In genomic region chr11:94727766-94728165, GRCh38 we compare ENCODE assay signal across 11 cellular contexts. TPM values are rescaled to one million over a fixed set of nuclear protein-coding genes. Genes with fewer than 3 reads are reported as not detected.
DNase-seq lines count a peak whose midpoint lies in the region; ATAC-seq and TF ChIP-seq lines count a peak whose summit lies in the region.
"Had no signal": no experiment of that assay in that cellular context is flagged by ENCODE, and none has a peak within 500 bp of the region (broad histone marks: within the 10 kb centered on the region; RNA-seq: fewer than 3 reads in every experiment).

No MANE protein-coding gene starts in this region.

- H3K4me1 ChIP-seq in mammary epithelial cell (ENCODE audit: insufficient read depth, low read length) (peaks cover 68% of the 10 kb centered on the region), RWPE2 (ENCODE audit: insufficient read depth, poor library complexity, severe bottlenecking) (peaks cover 37% of the 10 kb centered on the region), thyroid gland (peaks cover 0 to 8% of the 10 kb centered on the region in 2 donors)

- TF ChIP-seq POLR2A in thyroid gland (IDR thresholded peaks at IDR 0.05), result no peak

- ATAC-seq in RWPE2 (ENCODE audit: low read depth), result no peak
- no peak for ATAC-seq in HG02763 (IDR thresholded peaks at IDR 0.05; ENCODE audit: unreplicated experiment)
- ATAC-seq: A549, K562 had no signal

- POLR2A ChIA-PET in MCF 10A (lab: Yijun Ruan, JAX), result no interaction called here

- intact Hi-C loops in mammary epithelial cell (cut with micrococcal nuclease), result no loop called here
- intact Hi-C loops in MCF 10A (cut with micrococcal nuclease), result loop anchor here (2.0 kb wide), 1 partner anchor 21 kb away; no protein-coding TSS in a partner anchor
- intact Hi-C loops in thyroid gland (cut with DNase I), result no loop called here

- no peak overlapping the region for H3K9ac ChIP-seq in mammary epithelial cell (ENCODE audit: insufficient read depth, low read length)

- in situ Hi-C loops in mammary epithelial cell (cut with MboI; ENCODE audit: low sequenced_read_pairs in 2 of 2), result no loop called here

- peaks cover 44% of the 10 kb centered on the region for H3K4me1 Mint-ChIP-seq in MCF 10A (ENCODE audit: insufficient read depth, unreplicated experiment)

- H3K27ac ChIP-seq in mammary epithelial cell (ENCODE audit: insufficient read depth, low read depth, low read length) (no peak overlapping the region), RWPE2 (ENCODE audit: poor library complexity, severe bottlenecking) (peak overlapping the region; percentile 95), thyroid gland (no peak overlapping the region)
- H3K27ac ChIP-seq: A549 had no signal

- H3K9me3 ChIP-seq in mammary epithelial cell (replicated peaks; ENCODE audit: insufficient read depth, low read length) (no peaks in the 10 kb centered on the region), RWPE2 (ENCODE audit: severe bottlenecking) (no peaks in the 10 kb centered on the region), thyroid gland (no peaks in the 10 kb centered on the region)
- H3K9me3 ChIP-seq: A549 had no signal

- H3K36me3 ChIP-seq in mammary epithelial cell (ENCODE audit: insufficient read depth, low read length) (peaks cover 16% of the 10 kb centered on the region), RWPE2 (ENCODE audit: low read depth) (peaks cover 18% of the 10 kb centered on the region; the same call in 1 of the 2 replicates), thyroid gland (no peaks in the 10 kb centered on the region)

- CTCF ChIA-PET in mammary epithelial cell (lab: Charles Lee; ENCODE audit: low non-redundant PET), result no interaction called here
- CTCF ChIA-PET in MCF 10A (lab: Yijun Ruan, JAX), result interaction anchor here (1.0 to 1.9 kb wide), 2 partner anchors 15 to 21 kb away, joined by 3 to 10 read pairs; no protein-coding TSS in a partner anchor

- 60% methylated on average over 1 of the region's 1 CpG for WGBS in mammary epithelial cell (ENCODE audit: low coverage, missing lambda C conversion rate)
- 75 to 95% methylated on average over 1 of the region's 1 CpG for WGBS in thyroid gland, 2 donors

- peaks cover 80% of the 10 kb centered on the region for H3K79me2 ChIP-seq in mammary epithelial cell (ENCODE audit: insufficient read depth, low read length)

- H3K27me3 ChIP-seq in mammary epithelial cell (ENCODE audit: insufficient read depth, low read length) (no peaks in the 10 kb centered on the region), RWPE2 (ENCODE audit: insufficient read depth, poor library complexity, severe bottlenecking) (no peaks in the 10 kb centered on the region), thyroid gland (no peaks in the 10 kb centered on the region)

- H3K27ac Mint-ChIP-seq in MCF 10A (ENCODE audit: low read depth, unreplicated experiment), result no peak overlapping the region

- H3K4me3 Mint-ChIP-seq in MCF 10A (ENCODE audit: unreplicated experiment), result no peak overlapping the region

- no peak for DNase-seq in mammary epithelial cell
- DNase-seq in MCF 10A (ENCODE audit: unreplicated experiment), result no peak
- DNase-seq in NCI-H1694 treated with DMSO at 0.1 percent for 48 hours (lab: John Stamatoyannopoulos, UW), result peak; percentile 17
- no peak for DNase-seq in RWPE2 (ENCODE audit: low spot score)
- DNase-seq in thyroid gland, result no peak
- no peak for DNase-seq in hepatic stellate cell (ENCODE audit: low spot score)
- DNase-seq: C1 segment of cervical spinal cord, NCI-H524 treated with DMSO at 0.1 percent for 48 hours had no signal

- H3K4me3 ChIP-seq in mammary epithelial cell (replicated peaks in 1 of 3; ENCODE audit: insufficient read depth in 1 of 3, low read depth in 2 of 3, low read length in 3 of 3) (no peak overlapping the region), RWPE2 (ENCODE audit: severe bottlenecking) (no peak overlapping the region), thyroid gland (replicated peaks in 1 of 3) (no peak overlapping the region)
- H3K4me3 ChIP-seq: A549, K562 had no signal

- peak overlapping the region; percentile 44 for H3K4me2 ChIP-seq in mammary epithelial cell (ENCODE audit: insufficient read depth, low read depth, low read length)
- H3K4me2 ChIP-seq: A549 had no signal

- no peaks in the 10 kb centered on the region for H4K20me1 ChIP-seq in mammary epithelial cell (ENCODE audit: insufficient read depth, low read length)

- no TSS peak for BruUV-seq in mammary epithelial cell (replicated peaks; lab: Mats Ljungman, UMichigan)
- no TSS peak for BruUV-seq in MCF 10A (replicated peaks; lab: Mats Ljungman, UMichigan)

- no peaks in the 10 kb centered on the region for H3K27me3 Mint-ChIP-seq in MCF 10A (ENCODE audit: insufficient read depth, unreplicated experiment)

- no peak for TF ChIP-seq CTCF in mammary epithelial cell (conservative IDR thresholded peaks at IDR 0.05 in 1 of 2, IDR thresholded peaks at IDR 0.05 in 1 of 2; ENCODE audit: extremely low read depth in 1 of 2, insufficient read depth in 1 of 2, low read depth in 1 of 2, low read length in 2 of 2)
- no peak for TF ChIP-seq CTCF in MCF 10A (IDR thresholded peaks at IDR 0.05; ENCODE audit: unreplicated experiment)
- TF ChIP-seq CTCF in RWPE2 (IDR thresholded peaks at IDR 0.05; ENCODE audit: poor library complexity, severe bottlenecking), result no peak
- no peak for TF ChIP-seq CTCF in thyroid gland (IDR thresholded peaks at IDR 0.05)

- dilution Hi-C loops in mammary epithelial cell (cut with HindIII; ENCODE audit: low sequenced_read_pairs), result no loop called here

- H3K36me3 Mint-ChIP-seq in MCF 10A (ENCODE audit: insufficient read depth, unreplicated experiment), result peaks cover 21% of the 10 kb centered on the region

- H3K9me3 Mint-ChIP-seq in MCF 10A (ENCODE audit: unreplicated experiment), result no peaks in the 10 kb centered on the region

- H2AFZ ChIP-seq in mammary epithelial cell (ENCODE audit: low read depth, low read length), result no peak overlapping the region

RNA-seq across cellular contexts. Expression of gene AMOTL1, which starts 40.4 kb away (rescaled TPM):
- total RNA-seq in mammary epithelial cell, result 100 to 1,000 TPM; 181 to 201 TPM
- 87.4 TPM for polyA plus RNA-seq in mammary epithelial cell
- polyA minus RNA-seq in mammary epithelial cell, result 304 TPM
- 76.6 and 77.0 TPM in 2 replicates for total RNA-seq in MCF 10A (2022)
- 10 to 100 TPM; 34.1 to 51.2 (median 41.0) TPM for total RNA-seq in thyroid gland
